ENCODE assay signal across 8 cellular contexts in genomic region chr1:101025680-101026393, GRCh38. TPM values are rescaled to one million over a fixed set of nuclear protein-coding genes. Genes with fewer than 3 reads are reported as not detected.
DNase-seq lines count a peak whose midpoint lies in the region; ATAC-seq, FAIRE-seq and TF ChIP-seq lines count a peak whose summit lies in the region.

Gene DPH5 (minus strand): TSS chr1:101025784. CDS start chr1:101025443, 341 bp downstream.

- no peak for FAIRE-seq in astrocyte (lab: Jason Lieb, UNC)

- TF ChIP-seq CTCF in astrocyte (IDR thresholded peaks at IDR 0.05; ENCODE audit: insufficient read depth, low read depth, low read length) = no peak

- H4K20me1 ChIP-seq in astrocyte (ENCODE audit: insufficient read depth, low read length) = no peaks in the 10 kb centered on the region

- peak within 1 kb of the TSS; percentile 87 for H3K4me3 ChIP-seq in astrocyte (ENCODE audit: insufficient read depth, low read depth, low read length)
- H3K4me3 ChIP-seq in rectal smooth muscle tissue (ENCODE audit: low read length) = peak within 1 kb of the TSS; percentile 77
- H3K4me3 ChIP-seq in aorta (ENCODE audit: low read length in 2 of 2) = peak within 1 kb of the TSS; percentile 46 to 84

- H3K79me2 ChIP-seq in astrocyte (ENCODE audit: insufficient read depth, low read length) = peaks cover 39% of the 10 kb centered on the region

- 0% methylated on average over 37 of the region's 37 CpGs for WGBS in aorta, 2 donors

- H3K9ac ChIP-seq in astrocyte (ENCODE audit: low read length) (peak within 1 kb of the TSS; percentile 90), rectal smooth muscle tissue (ENCODE audit: low read length) (peak within 1 kb of the TSS; percentile 43)

- H3K27me3 ChIP-seq in astrocyte (ENCODE audit: insufficient read depth, low read length) (no peaks in the 10 kb centered on the region), rectal smooth muscle tissue (ENCODE audit: control insufficient read depth, insufficient read depth, low read length) (no peaks in the 10 kb centered on the region), aorta (ENCODE audit: control insufficient read depth in 1 of 2, insufficient read depth in 2 of 2, low read length in 1 of 2) (no peaks in the 10 kb centered on the region)

- H3K4me2 ChIP-seq in astrocyte (ENCODE audit: low read length) = peak within 1 kb of the TSS; percentile 90

- peak within 1 kb of the TSS; percentile 90 for H2AFZ ChIP-seq in astrocyte (ENCODE audit: low read depth, low read length)

- H3K4me3 Mint-ChIP-seq in T-helper 2 cell treated with Interferon-gamma antibody and Interleukin-4, amounts not matched to agents 5 μg/mL and 100 μg/mL, for 36 hours = peak within 1 kb of the TSS; percentile 94
- peak within 1 kb of the TSS; percentile 94 for H3K4me3 Mint-ChIP-seq in astrocyte (ENCODE audit: unreplicated experiment)

- peaks cover under 1% of the 10 kb centered on the region for H3K9me3 Mint-ChIP-seq in T-helper 2 cell treated with Interferon-gamma antibody and Interleukin-4, amounts not matched to agents 5 μg/mL and 100 μg/mL, for 36 hours
- H3K9me3 Mint-ChIP-seq in astrocyte (ENCODE audit: unreplicated experiment) = no peaks in the 10 kb centered on the region

- TF ChIP-seq POLR2A in GM15510 (IDR thresholded peaks at IDR 0.05; ENCODE audit: borderline replicate concordance, extremely low read depth, insufficient read length) = peak; percentile 96

- intact Hi-C loops in aorta (cut with DNase I) = loop anchor here (5.0 to 10.0 kb wide), 3 partner anchors 209 to 259 kb away; partner anchors contain the start of gene S1PR1 (in 2 of the 2)

- no peaks in the 10 kb centered on the region for H3K27me3 Mint-ChIP-seq in T-helper 2 cell treated with Interferon-gamma antibody and Interleukin-4, amounts not matched to agents 5 μg/mL and 100 μg/mL, for 36 hours (ENCODE audit: low read depth)
- no peaks in the 10 kb centered on the region for H3K27me3 Mint-ChIP-seq in astrocyte (ENCODE audit: low read depth, unreplicated experiment)

- H3K4me1 Mint-ChIP-seq in T-helper 2 cell treated with Interferon-gamma antibody and Interleukin-4, amounts not matched to agents 5 μg/mL and 100 μg/mL, for 36 hours (ENCODE audit: low read depth) = peaks cover 53% of the 10 kb centered on the region
- peaks cover 7% of the 10 kb centered on the region for H3K4me1 Mint-ChIP-seq in astrocyte (ENCODE audit: low read depth, unreplicated experiment)

- H3K36me3 ChIP-seq in astrocyte (ENCODE audit: insufficient read depth, low read length) = peaks cover 4% of the 10 kb centered on the region
- H3K36me3 ChIP-seq in rectal smooth muscle tissue (ENCODE audit: control insufficient read depth, insufficient read depth, low read length) = no peaks in the 10 kb centered on the region
- H3K36me3 ChIP-seq in aorta (ENCODE audit: control insufficient read depth in 1 of 2, insufficient read depth in 2 of 2, low read length in 1 of 2) = no peaks in the 10 kb centered on the region

- H3K4me1 ChIP-seq in astrocyte (ENCODE audit: insufficient read depth, low read length) (peaks cover 4% of the 10 kb centered on the region), rectal smooth muscle tissue (ENCODE audit: control insufficient read depth, insufficient read depth, low read length) (peaks cover 7% of the 10 kb centered on the region), aorta (ENCODE audit: control insufficient read depth in 1 of 2, insufficient read depth in 2 of 2, low read length in 2 of 2) (peaks cover 0 to 1% of the 10 kb centered on the region in 2 donors)

- peak; percentile 76 for ATAC-seq in HG02870 (IDR thresholded peaks at IDR 0.05; ENCODE audit: unreplicated experiment)
- peak; percentile 99 for ATAC-seq in aorta (ENCODE audit: low FRiP score)

- DNase-seq in NCI-H187 (lab: John Stamatoyannopoulos, UW) = peak; percentile 77 to 79
- peak; percentile 89 for DNase-seq in T-helper 2 cell treated with Interferon-gamma antibody and Interleukin-4, amounts not matched to agents 5 μg/mL and 100 μg/mL, for 36 hours (ENCODE audit: low spot score)
- peak; percentile 95 for DNase-seq in astrocyte (ENCODE audit: low read depth)
- peak; percentile 75 for DNase-seq in hepatic stellate cell (ENCODE audit: low spot score)
- peak; percentile 93 to 97 for DNase-seq in aorta

- peak within 1 kb of the TSS; percentile 89 for H3K27ac Mint-ChIP-seq in T-helper 2 cell treated with Interferon-gamma antibody and Interleukin-4, amounts not matched to agents 5 μg/mL and 100 μg/mL, for 36 hours
- H3K27ac Mint-ChIP-seq in astrocyte (ENCODE audit: unreplicated experiment) = peak within 1 kb of the TSS; percentile 73

- H3K9me3 ChIP-seq in astrocyte (ENCODE audit: insufficient read depth, low read depth, low read length) (no peaks in the 10 kb centered on the region), aorta (ENCODE audit: control insufficient read depth, low read length) (no peaks in the 10 kb centered on the region)

- peak within 1 kb of the TSS; percentile 82 for H3K27ac ChIP-seq in astrocyte (ENCODE audit: low read depth, low read length)
- peak within 1 kb of the TSS; percentile 67 for H3K27ac ChIP-seq in rectal smooth muscle tissue (ENCODE audit: low read depth, low read length)
- peak within 1 kb of the TSS in 1 of 2 donors; percentile 35 for H3K27ac ChIP-seq in aorta (ENCODE audit: low read depth in 1 of 2, low read length in 2 of 2)

- H3K36me3 Mint-ChIP-seq in T-helper 2 cell treated with Interferon-gamma antibody and Interleukin-4, amounts not matched to agents 5 μg/mL and 100 μg/mL, for 36 hours (ENCODE audit: low read depth) = peaks cover 66% of the 10 kb centered on the region
- no peaks in the 10 kb centered on the region for H3K36me3 Mint-ChIP-seq in astrocyte (ENCODE audit: low read depth, unreplicated experiment)

RNA-seq across cellular contexts. Expression of gene DPH5, which starts in this region (rescaled TPM):
- total RNA-seq in astrocyte = 25.2 and 29.6 TPM in 2 replicates
- 10 to 100 TPM in 1 of 2 donors, 1 to 10 TPM in 1; 8.6 to 17.0 TPM for total RNA-seq in aorta
- polyA plus RNA-seq in aorta = 10 to 100 TPM; 18.4 to 30.7 TPM
